In the genomic region with DNA sequence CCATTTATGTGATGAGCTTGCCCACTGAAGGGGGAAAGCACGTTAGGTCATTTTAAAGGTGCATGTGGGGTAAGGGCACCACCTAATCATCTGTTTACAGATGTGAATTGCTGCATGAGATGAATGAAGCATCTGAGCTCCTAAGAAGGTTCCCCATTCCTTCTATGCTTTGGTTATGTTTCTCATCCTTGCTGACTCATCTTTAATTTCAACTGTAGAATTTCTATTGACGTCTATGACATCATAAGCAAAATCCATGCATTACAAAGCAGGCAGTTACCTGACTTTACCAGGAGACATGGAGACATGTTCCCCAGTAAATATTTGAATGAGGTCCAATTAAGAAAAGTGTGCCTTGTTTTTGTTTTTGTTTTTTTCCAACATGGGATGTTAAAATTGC, we compare ENCODE assay signal across 1 cellular context.
TF ChIP-seq lines count a peak whose summit lies in the region.

No MANE protein-coding gene starts in this region.

TF ChIP-seq in WTC11, 78 proteins besides CTCF, POLR2A, EP300 and RAD21 (continued from another document):
- no peak for TF ChIP-seq ZNF263 (CRISPR knock-in tag; IDR thresholded peaks at IDR 0.05; ENCODE audit: low read depth)
- TF ChIP-seq CBFB (CRISPR knock-in tag; IDR thresholded peaks at IDR 0.05; ENCODE audit: low read depth), result no peak
